27 cellular contexts compared by ENCODE assay signal in the genomic region with DNA sequence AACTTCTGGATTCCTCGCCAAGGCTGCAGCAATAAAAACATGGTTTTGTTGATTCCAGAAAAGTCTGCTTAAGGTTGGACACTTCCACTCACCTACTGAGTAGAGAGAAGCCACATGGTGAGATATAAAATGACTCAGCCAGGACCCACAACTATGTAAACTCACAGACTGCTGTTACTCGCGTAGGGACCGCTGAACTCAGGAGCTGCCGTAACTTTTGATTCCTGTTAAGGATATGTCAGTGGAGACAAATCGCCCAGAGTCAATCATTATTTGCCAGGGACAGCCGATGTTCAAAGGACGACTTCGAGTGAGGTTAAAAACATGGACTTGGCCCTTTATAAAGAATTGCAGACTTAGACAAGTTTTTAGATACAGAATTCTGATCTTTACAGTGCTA. TPM values are rescaled to one million over a fixed set of nuclear protein-coding genes. Genes with fewer than 3 reads are reported as not detected.
A peak's percentile ranks its signal among the peaks of the same experiment; 100 is the strongest.
DNase-seq lines count a peak whose midpoint lies in the region; ATAC-seq, FAIRE-seq and TF ChIP-seq lines count a peak whose summit lies in the region.
"Had no signal": no experiment of that assay in that cellular context is flagged by ENCODE, and none has a peak within 500 bp of the region (broad histone marks: within the 10 kb centered on the region; RNA-seq: fewer than 3 reads in every experiment).

No MANE protein-coding gene starts in this region.

- in situ Hi-C loops in astrocyte of the spinal cord (cut with HindIII; ENCODE audit: low sequenced_read_pairs), result no loop called here

- no peak overlapping the region for H3K27ac Mint-ChIP-seq in CD4-positive, alpha-beta T cell
- H3K27ac Mint-ChIP-seq: activated naive CD8-positive, alpha-beta T cell had no signal

- H3K4me1 Mint-ChIP-seq in CD4-positive, alpha-beta T cell (ENCODE audit: low read depth), result no peaks in the 10 kb centered on the region

- H3K27me3 Mint-ChIP-seq in CD4-positive, alpha-beta T cell, result no peaks in the 10 kb centered on the region
- H3K27me3 Mint-ChIP-seq: activated naive CD8-positive, alpha-beta T cell; stimulated activated memory B cell treated with anti-CD40 and anti-IgM and Interleukin-4, amounts not matched to agents 10 μg/mL and 1 μg/mL and 100 μg/mL, for 72 hours had no signal

- H3K9ac ChIP-seq in kidney (ENCODE audit: low read length in 2 of 2), result peak overlapping the region in 1 of 2 donors; percentile 23
- no peak overlapping the region for H3K9ac ChIP-seq in subcutaneous abdominal adipose tissue (ENCODE audit: low read length in 5 of 5)
- H3K9ac ChIP-seq: SK-N-SH had no signal

- no peaks in the 10 kb centered on the region for H3K9me3 ChIP-seq in kidney (ENCODE audit: control insufficient read depth in 1 of 2, low read length in 2 of 2)
- no peaks in the 10 kb centered on the region for H3K9me3 ChIP-seq in subcutaneous abdominal adipose tissue (ENCODE audit: control insufficient read depth in 5 of 5, low read length in 5 of 5)
- no peaks in the 10 kb centered on the region for H3K9me3 ChIP-seq in CD4-positive, alpha-beta T cell (ENCODE audit: control insufficient read depth, low read length)
- H3K9me3 ChIP-seq: gastroesophageal sphincter, neutrophil, SK-N-SH had no signal

- no peaks in the 10 kb centered on the region for H3K27me3 ChIP-seq in subcutaneous abdominal adipose tissue (ENCODE audit: control insufficient read depth in 5 of 5, insufficient read depth in 4 of 5, low read length in 5 of 5)
- H3K27me3 ChIP-seq in CD4-positive, alpha-beta T cell (ENCODE audit: control insufficient read depth, insufficient read depth, low read length), result no peaks in the 10 kb centered on the region
- H3K27me3 ChIP-seq: cardiac muscle cell, gastroesophageal sphincter, neutrophil had no signal

- H3K4me3 ChIP-seq in astrocyte of the spinal cord (ENCODE audit: low read depth, low read length) (no peak overlapping the region), kidney (ENCODE audit: low read length in 2 of 2) (peak overlapping the region in 1 of 2 donors; percentile 23), subcutaneous abdominal adipose tissue (ENCODE audit: low read depth in 1 of 5, low read length in 5 of 5) (no peak overlapping the region)
- H3K4me3 ChIP-seq: cardiac muscle cell, gastroesophageal sphincter had no signal

- intact Hi-C loops in kidney (cut with DNase I), result no loop called here
- intact Hi-C loops in CD4-positive, alpha-beta T cell (cut with DNase I, micrococcal nuclease), result no loop called here

- no peak overlapping the region for H3K4me3 Mint-ChIP-seq in CD4-positive, alpha-beta T cell
- H3K4me3 Mint-ChIP-seq: activated naive CD8-positive, alpha-beta T cell; stimulated activated memory B cell treated with anti-CD40 and anti-IgM and Interleukin-4, amounts not matched to agents 10 μg/mL and 1 μg/mL and 100 μg/mL, for 72 hours had no signal

- no peak for ATAC-seq in CD4-positive, alpha-beta T cell (ENCODE audit: poor library complexity)
- ATAC-seq: gastroesophageal sphincter; Panc1; stimulated activated memory B cell treated with anti-CD40 and anti-IgM and Interleukin-4, amounts not matched to agents 10 μg/mL and 1 μg/mL and 100 μg/mL, for 72 hours had no signal

- TF ChIP-seq CTCF in astrocyte of the spinal cord (IDR thresholded peaks at IDR 0.05; ENCODE audit: low read depth, low read length), result no peak
- no peak for TF ChIP-seq CTCF in kidney (IDR thresholded peaks at IDR 0.05; ENCODE audit: borderline replicate concordance, extremely low read depth, insufficient read depth)
- no peak for TF ChIP-seq CTCF in CD4-positive, alpha-beta T cell (IDR thresholded peaks at IDR 0.05)

- H3K9me3 Mint-ChIP-seq in CD4-positive, alpha-beta T cell, result no peaks in the 10 kb centered on the region
- H3K9me3 Mint-ChIP-seq: stimulated activated memory B cell treated with anti-CD40 and anti-IgM and Interleukin-4, amounts not matched to agents 10 μg/mL and 1 μg/mL and 100 μg/mL, for 72 hours had no signal

- H3K36me3 Mint-ChIP-seq in CD4-positive, alpha-beta T cell (ENCODE audit: low read depth), result peaks cover 25% of the 10 kb centered on the region

- DNase-seq in HT-29 (ENCODE audit: low spot score), result peak; percentile 52
- peak; percentile 40 for DNase-seq in astrocyte of the spinal cord (ENCODE audit: low read depth, low spot score)
- DNase-seq in kidney, result no peak
- no peak for DNase-seq in CD4-positive, alpha-beta T cell
- no peak for DNase-seq in DMS153 treated with DMSO at 0.1 percent for 48 hours (lab: John Stamatoyannopoulos, UW; ENCODE audit: unreplicated experiment)
- no peak for DNase-seq in activated CD4-positive, alpha-beta T cell treated with anti-CD3 and anti-CD28 coated beads, Interleukin-2, amount 50 U/mL, for 4 hours
- DNase-seq: activated CD4-positive, alpha-beta T cell treated with anti-CD3 and anti-CD28 coated beads for 1 hour; AML-193; GDM1; H7; KBM-7; MV-4-11; NCI-H1694 treated with DMSO at 0.1 percent for 48 hours; retina; SK-N-SH; stimulated activated CD4-positive, alpha-beta T cell treated with anti-CD3 and anti-CD28 coated beads, Interleukin-15, amount 100 ng/mL, for 24 hours had no signal

- H3K27ac ChIP-seq in kidney (ENCODE audit: low read depth in 2 of 2, low read length in 2 of 2) (peak overlapping the region in 1 of 2 donors; percentile 82), subcutaneous abdominal adipose tissue (ENCODE audit: low read depth, low read length) (peak overlapping the region; percentile 59)
- H3K27ac ChIP-seq in CD4-positive, alpha-beta T cell (ENCODE audit: low read depth, low read length), result no peak overlapping the region
- H3K27ac ChIP-seq: cardiac muscle cell, gastroesophageal sphincter, HL-60, neutrophil had no signal

- H3K4me1 ChIP-seq in kidney (ENCODE audit: control insufficient read depth in 1 of 2, insufficient read depth in 1 of 2, low read depth in 1 of 2, low read length in 2 of 2), result peaks cover 35 to 41% of the 10 kb centered on the region in 2 donors
- H3K4me1 ChIP-seq in subcutaneous abdominal adipose tissue (ENCODE audit: control insufficient read depth in 5 of 5, insufficient read depth in 5 of 5, low read length in 5 of 5), result peaks cover 0 to 23% (median 21%) of the 10 kb centered on the region in 5 donors

- H3K36me3 ChIP-seq in kidney (ENCODE audit: control insufficient read depth in 1 of 2, insufficient read depth in 2 of 2, low read length in 2 of 2) (peaks cover 13 to 21% of the 10 kb centered on the region in 2 donors), subcutaneous abdominal adipose tissue (ENCODE audit: control insufficient read depth in 5 of 5, insufficient read depth in 5 of 5, low read length in 5 of 5) (peaks cover 6 to 56% (median 29%) of the 10 kb centered on the region in 5 donors)
- H3K36me3 ChIP-seq: cardiac muscle cell, neutrophil had no signal

- POLR2A ChIA-PET in CD4-positive, alpha-beta T cell (lab: Charles Lee), result no interaction called here

- CTCF ChIA-PET in CD4-positive, alpha-beta T cell (lab: Charles Lee), result no interaction called here

- FAIRE-seq in kidney (lab: Jason Lieb, UNC), result peak; percentile 19

RNA-seq across cellular contexts. Expression of gene CYB5A, which starts 25.6 kb away (rescaled TPM):
- 130 and 133 TPM in 2 replicates for total RNA-seq in HT-29 (2014; rRNA removed; shearing (Covaris generic))
- total RNA-seq in kidney, result 243 TPM
- 1,143 TPM for polyA plus RNA-seq in kidney (ENCODE audit: insufficient read depth, low read depth, low replicate concordance)
- total RNA-seq in CD4-positive, alpha-beta T cell, result 1 to 10 TPM; 3.7 to 4.1 TPM

RNA-seq across cellular contexts. Expression of gene C18orf63, which starts 49.5 kb away (rescaled TPM):
- total RNA-seq in HT-29 (2014; rRNA removed; shearing (Covaris generic)), result not detected in 2 replicates
- total RNA-seq in kidney, result not detected
- polyA plus RNA-seq in kidney (ENCODE audit: insufficient read depth, low read depth, low replicate concordance), result not detected
- total RNA-seq in CD4-positive, alpha-beta T cell, result not detected
- total RNA-seq: cardiac muscle cell, dermis microvascular lymphatic vessel endothelial cell, gastroesophageal sphincter, H7, lower leg skin had no signal
- polyA plus RNA-seq: cardiac muscle cell, esophagus, SK-N-SH had no signal

Comparison
In these comparisons a context has a peak if more than half of its experiments do, and no peak if none do; other contexts are left out.
1. DNase-seq: peak in HT-29 (single experiment) and astrocyte of the spinal cord (single experiment); none in kidney (single experiment), CD4-positive, alpha-beta T cell (0 of 10), DMS153 treated with DMSO at 0.1 percent for 48 hours (single experiment) and activated CD4-positive, alpha-beta T cell treated with anti-CD3 and anti-CD28 coated beads, Interleukin-2, amount 50 U/mL, for 4 hours (0 of 2).
2. RNA of gene CYB5A, which starts 25.6 kb away (total RNA-seq): 243 TPM in kidney (single experiment) and 130 to 133 TPM in HT-29; 3.7 to 4.1 TPM in CD4-positive, alpha-beta T cell; every median in the first group is over 10 times any median in the second.